9 cellular contexts compared by ENCODE assay signal in genomic region chr5:122836947-122837346, GRCh38.
"Had no signal": no experiment of that assay in that cellular context is flagged by ENCODE, and none has a peak within 500 bp of the region (broad histone marks: within the 10 kb centered on the region; RNA-seq: fewer than 3 reads in every experiment).

No MANE protein-coding gene starts in this region.

- DNase-seq: IMR-90, KBM-7, KG1 had no signal

- FAIRE-seq: HepG2, HTR-8/SVneo, K562 had no signal

- H3K4me3 Mint-ChIP-seq: IgD-negative memory B cell had no signal

- ATAC-seq: HepG2, K562 had no signal

- H3K27ac Mint-ChIP-seq: IgD-negative memory B cell had no signal

- H3K9ac ChIP-seq: KMS-11 had no signal

- H3K4me3 ChIP-seq: K562 had no signal

- H3K4me2 ChIP-seq: KMS-11 had no signal

- H3K27me3 Mint-ChIP-seq: IgD-negative memory B cell had no signal

- H3K27ac ChIP-seq: HL-60, KMS-11 had no signal
